13 cellular contexts compared by ENCODE assay signal in genomic region chr22:46708766-46709330, GRCh38. TPM values are rescaled to one million over a fixed set of nuclear protein-coding genes. Genes with fewer than 3 reads are reported as not detected.
DNase-seq lines count a peak whose midpoint lies in the region; ATAC-seq and TF ChIP-seq lines count a peak whose summit lies in the region.
"Had no signal": no experiment of that assay in that cellular context is flagged by ENCODE, and none has a peak within 500 bp of the region (broad histone marks: within the 10 kb centered on the region; RNA-seq: fewer than 3 reads in every experiment).

No MANE protein-coding gene starts in this region.

- no peaks in the 10 kb centered on the region for H3K4me1 ChIP-seq in osteoblast (ENCODE audit: insufficient read depth, low read length)

- H3K9me3 ChIP-seq in osteoblast (ENCODE audit: low read depth, low read length): no peaks in the 10 kb centered on the region

- H3K27ac ChIP-seq in osteoblast (ENCODE audit: low read depth, low read length): no peak overlapping the region
- H3K27ac ChIP-seq: C4-2B had no signal

- H3K36me3 ChIP-seq in osteoblast (ENCODE audit: insufficient read depth, low read length): peaks cover 44% of the 10 kb centered on the region

- no peak overlapping the region for H2AFZ ChIP-seq in osteoblast (ENCODE audit: low read length)

- H3K4me3 ChIP-seq in osteoblast (ENCODE audit: insufficient read depth, low read length): no peak overlapping the region

- H3K4me1 Mint-ChIP-seq in activated T-helper 17 cell treated with anti-CD3 and anti-CD28 coated beads, Interleukin-2, amount 50 U/mL, for 72 hours: peaks cover 9% of the 10 kb centered on the region
- H3K4me1 Mint-ChIP-seq in glutamatergic neuron (ENCODE audit: low read depth, unreplicated experiment): no peaks in the 10 kb centered on the region
- H3K4me1 Mint-ChIP-seq in activated T-helper 2 cell treated with anti-CD3 and anti-CD28 coated beads, Interferon-gamma antibody, Interleukin-2, Interleukin-4, amounts not matched to agents 10 μg/mL and 5 μg/mL and 100 μg/mL, durations not matched to agents 14 hours and 24 hours and 36 hours (ENCODE audit: low read depth): peaks cover 2% of the 10 kb centered on the region
- H3K4me1 Mint-ChIP-seq: B cell had no signal

- TF ChIP-seq CTCF in glutamatergic neuron (IDR thresholded peaks at IDR 0.05; ENCODE audit: partially characterized antibody, unreplicated experiment) (no peak), osteoblast (IDR thresholded peaks at IDR 0.05; ENCODE audit: extremely low read depth, low read depth, low read length) (no peak)

- H3K27me3 ChIP-seq in osteoblast (ENCODE audit: insufficient read depth, low read length): no peaks in the 10 kb centered on the region

- DNase-seq in Right ventricle myocardium inferior (ENCODE audit: missing footprints): peak; percentile 11
- no peak for DNase-seq in left ventricle myocardium superior
- no peak for DNase-seq in glutamatergic neuron
- DNase-seq in osteoblast (ENCODE audit: insufficient read length, low spot score, missing footprints): peak; percentile 74
- no peak for DNase-seq in activated T-helper 2 cell treated with anti-CD3 and anti-CD28 coated beads, Interferon-gamma antibody, Interleukin-2, Interleukin-4, amounts not matched to agents 10 μg/mL and 5 μg/mL and 100 μg/mL, durations not matched to agents 14 hours and 24 hours and 36 hours (ENCODE audit: low spot score)
- no peak for DNase-seq in HEK293T (ENCODE audit: extremely low spot score)
- DNase-seq: CD4-positive, alpha-beta memory T cell; DMS79 treated with DMSO at 0.1 percent for 48 hours; EL had no signal

- H3K4me2 ChIP-seq in osteoblast (ENCODE audit: insufficient read depth, low read length): no peak overlapping the region

- H3K9me3 Mint-ChIP-seq in activated T-helper 17 cell treated with anti-CD3 and anti-CD28 coated beads, Interleukin-2, amount 50 U/mL, for 72 hours: no peaks in the 10 kb centered on the region
- H3K9me3 Mint-ChIP-seq in glutamatergic neuron (ENCODE audit: unreplicated experiment): peaks cover 1% of the 10 kb centered on the region
- no peaks in the 10 kb centered on the region for H3K9me3 Mint-ChIP-seq in activated T-helper 2 cell treated with anti-CD3 and anti-CD28 coated beads, Interferon-gamma antibody, Interleukin-2, Interleukin-4, amounts not matched to agents 10 μg/mL and 5 μg/mL and 100 μg/mL, durations not matched to agents 14 hours and 24 hours and 36 hours
- H3K9me3 Mint-ChIP-seq: CD4-positive, alpha-beta memory T cell had no signal

- no peaks in the 10 kb centered on the region for H3K27me3 Mint-ChIP-seq in activated T-helper 17 cell treated with anti-CD3 and anti-CD28 coated beads, Interleukin-2, amount 50 U/mL, for 72 hours
- H3K27me3 Mint-ChIP-seq in glutamatergic neuron (ENCODE audit: unreplicated experiment): peaks cover 2% of the 10 kb centered on the region
- H3K27me3 Mint-ChIP-seq in activated T-helper 2 cell treated with anti-CD3 and anti-CD28 coated beads, Interferon-gamma antibody, Interleukin-2, Interleukin-4, amounts not matched to agents 10 μg/mL and 5 μg/mL and 100 μg/mL, durations not matched to agents 14 hours and 24 hours and 36 hours (ENCODE audit: low read depth): no peaks in the 10 kb centered on the region
- H3K27me3 Mint-ChIP-seq: B cell; CD4-positive, alpha-beta memory T cell had no signal

- ATAC-seq in Right ventricle myocardium inferior (no peak), left ventricle myocardium superior (no peak)
- no peak for ATAC-seq in activated T-helper 17 cell treated with anti-CD3 and anti-CD28 coated beads, Interleukin-2, amount 50 U/mL, for 72 hours (replicated peaks)
- ATAC-seq: HCT116 had no signal

- H3K27ac Mint-ChIP-seq in activated T-helper 17 cell treated with anti-CD3 and anti-CD28 coated beads, Interleukin-2, amount 50 U/mL, for 72 hours: peak overlapping the region; percentile 77
- peak overlapping the region; percentile 22 for H3K27ac Mint-ChIP-seq in glutamatergic neuron (ENCODE audit: unreplicated experiment)
- no peak overlapping the region for H3K27ac Mint-ChIP-seq in activated T-helper 2 cell treated with anti-CD3 and anti-CD28 coated beads, Interferon-gamma antibody, Interleukin-2, Interleukin-4, amounts not matched to agents 10 μg/mL and 5 μg/mL and 100 μg/mL, durations not matched to agents 14 hours and 24 hours and 36 hours
- H3K27ac Mint-ChIP-seq: B cell had no signal

- intact Hi-C loops in Right ventricle myocardium inferior (cut with DNase I) (no loop called here), left ventricle myocardium superior (cut with micrococcal nuclease) (no loop called here)
- intact Hi-C loops in activated T-helper 2 cell treated with anti-CD3 and anti-CD28 coated beads, Interferon-gamma antibody, Interleukin-2, Interleukin-4, amounts not matched to agents 10 μg/mL and 5 μg/mL and 100 μg/mL, durations not matched to agents 14 hours and 24 hours and 36 hours (cut with micrococcal nuclease): no loop called here

- peaks cover 7% of the 10 kb centered on the region for H3K79me2 ChIP-seq in osteoblast (ENCODE audit: insufficient read depth, low read length)

- no peak overlapping the region for H3K4me3 Mint-ChIP-seq in activated T-helper 17 cell treated with anti-CD3 and anti-CD28 coated beads, Interleukin-2, amount 50 U/mL, for 72 hours
- no peak overlapping the region for H3K4me3 Mint-ChIP-seq in glutamatergic neuron (ENCODE audit: unreplicated experiment)
- H3K4me3 Mint-ChIP-seq in activated T-helper 2 cell treated with anti-CD3 and anti-CD28 coated beads, Interferon-gamma antibody, Interleukin-2, Interleukin-4, amounts not matched to agents 10 μg/mL and 5 μg/mL and 100 μg/mL, durations not matched to agents 14 hours and 24 hours and 36 hours (ENCODE audit: low read depth): no peak overlapping the region
- H3K4me3 Mint-ChIP-seq: B cell had no signal

- POLR2A ChIA-PET in HEK293T (lab: Yijun Ruan, JAX): interaction anchor here (1.2 kb wide), 1 partner anchor 54 kb away, joined by 4 read pairs; the partner anchor contains the start of gene TBC1D22A

- CTCF ChIA-PET in HEK293T (lab: Yijun Ruan, JAX): no interaction called here

- H3K36me3 Mint-ChIP-seq in activated T-helper 17 cell treated with anti-CD3 and anti-CD28 coated beads, Interleukin-2, amount 50 U/mL, for 72 hours (ENCODE audit: low read depth): peaks cover 100% of the 10 kb centered on the region
- peaks cover 11% of the 10 kb centered on the region for H3K36me3 Mint-ChIP-seq in glutamatergic neuron (ENCODE audit: unreplicated experiment)
- H3K36me3 Mint-ChIP-seq in activated T-helper 2 cell treated with anti-CD3 and anti-CD28 coated beads, Interferon-gamma antibody, Interleukin-2, Interleukin-4, amounts not matched to agents 10 μg/mL and 5 μg/mL and 100 μg/mL, durations not matched to agents 14 hours and 24 hours and 36 hours (ENCODE audit: low read depth): peaks cover 84% of the 10 kb centered on the region

- H4K20me1 ChIP-seq in osteoblast (ENCODE audit: insufficient read depth, low read length): peaks cover 6% of the 10 kb centered on the region

TF ChIP-seq in HEK293T, 16 proteins besides CTCF, POLR2A, EP300 and RAD21:
- TF ChIP-seq ELF4 (IDR thresholded peaks at IDR 0.05) (no peak), PKNOX1 (IDR thresholded peaks at IDR 0.05) (no peak), CTBP1 (IDR thresholded peaks at IDR 0.05; ENCODE audit: borderline replicate concordance) (no peak), NFRKB (IDR thresholded peaks at IDR 0.05) (no peak), ZNF384 (IDR thresholded peaks at IDR 0.05) (no peak)

RNA-seq across cellular contexts. Expression of gene CERK, which starts 29.2 kb away (rescaled TPM):
- total RNA-seq in Right ventricle myocardium inferior (71.6 TPM), left ventricle myocardium superior (87.5 TPM), glutamatergic neuron (ENCODE audit: unreplicated experiment) (145 TPM), osteoblast (27.7 and 28.2 TPM in 2 replicates)
- total RNA-seq in activated T-helper 17 cell treated with anti-CD3 and anti-CD28 coated beads, Interleukin-2, amount 50 U/mL, for 72 hours: 100 to 1,000 TPM in 1 of 2 donors, 10 to 100 TPM in 1; 90.7 to 124 TPM
- total RNA-seq in activated T-helper 2 cell treated with anti-CD3 and anti-CD28 coated beads, Interferon-gamma antibody, Interleukin-2, Interleukin-4, amounts not matched to agents 10 μg/mL and 5 μg/mL and 100 μg/mL, durations not matched to agents 14 hours and 24 hours and 36 hours: 57.1 and 62.8 TPM in 2 replicates

RNA-seq across cellular contexts. Expression of gene TBC1D22A, which starts 53.6 kb away (rescaled TPM):
- total RNA-seq in Right ventricle myocardium inferior (14.6 TPM), left ventricle myocardium superior (15.8 TPM), glutamatergic neuron (ENCODE audit: unreplicated experiment) (23.0 TPM), osteoblast (17.7 and 18.9 TPM in 2 replicates)
- 100 to 1,000 TPM in 1 of 2 donors, 10 to 100 TPM in 1; 52.4 to 108 TPM for total RNA-seq in activated T-helper 17 cell treated with anti-CD3 and anti-CD28 coated beads, Interleukin-2, amount 50 U/mL, for 72 hours
- total RNA-seq in activated T-helper 2 cell treated with anti-CD3 and anti-CD28 coated beads, Interferon-gamma antibody, Interleukin-2, Interleukin-4, amounts not matched to agents 10 μg/mL and 5 μg/mL and 100 μg/mL, durations not matched to agents 14 hours and 24 hours and 36 hours: 34.8 and 38.3 TPM in 2 replicates

Comparison
In these comparisons a context has a peak if more than half of its experiments do, and no peak if none do; other contexts are left out.
1. DNase-seq: peak in Right ventricle myocardium inferior (single experiment) and osteoblast (single experiment); none in left ventricle myocardium superior (single experiment), glutamatergic neuron (single experiment), activated T-helper 2 cell treated with anti-CD3 and anti-CD28 coated beads, Interferon-gamma antibody, Interleukin-2, Interleukin-4, amounts not matched to agents 10 μg/mL and 5 μg/mL and 100 μg/mL, durations not matched to agents 14 hours and 24 hours and 36 hours (single experiment) and HEK293T (single experiment).